Comparison of ENCODE assay signal across 8 cellular contexts in genomic region chr1:109089242-109090015, GRCh38. TPM values are rescaled to one million over a fixed set of nuclear protein-coding genes. Genes with fewer than 3 reads are reported as not detected.
DNase-seq lines count a peak whose midpoint lies in the region; ATAC-seq and TF ChIP-seq lines count a peak whose summit lies in the region.

No MANE protein-coding gene starts in this region.

- no peak overlapping the region for H3K4me3 ChIP-seq in ectodermal cell (ENCODE audit: insufficient read depth, low read depth, low read length)
- H3K4me3 ChIP-seq in lung = no peak overlapping the region

- 83 to 89% methylated on average over 31 of the region's 31 CpGs for whole genome bisulfite sequencing in ectodermal cell, 2 experiments
- WGBS in lung, 2 donors = 67 to 70% methylated on average over 31 of the region's 31 CpGs

- H3K9me3 ChIP-seq in ectodermal cell (ENCODE audit: control insufficient read depth, low read length) = no peaks in the 10 kb centered on the region
- no peaks in the 10 kb centered on the region for H3K9me3 ChIP-seq in lung (ENCODE audit: control insufficient read depth in 2 of 2, insufficient read depth in 1 of 2, low read length in 1 of 2)

- H3K4me1 ChIP-seq in ectodermal cell (ENCODE audit: control insufficient read depth, insufficient read depth, low read length) = peaks cover 5% of the 10 kb centered on the region
- H3K4me1 ChIP-seq in lung (ENCODE audit: control insufficient read depth in 2 of 2, insufficient read depth in 2 of 2, low read length in 2 of 2) = peaks cover 7 to 9% of the 10 kb centered on the region in 2 donors

- H3K36me3 ChIP-seq in ectodermal cell (ENCODE audit: control insufficient read depth, insufficient read depth, low read length) = no peaks in the 10 kb centered on the region
- peaks cover 6 to 7% of the 10 kb centered on the region in 2 donors for H3K36me3 ChIP-seq in lung (ENCODE audit: control insufficient read depth in 2 of 2, insufficient read depth in 2 of 2, low read length in 2 of 2)

- H3K27me3 ChIP-seq in ectodermal cell (ENCODE audit: control insufficient read depth, insufficient read depth, low read length, poor library complexity, severe bottlenecking) (no peaks in the 10 kb centered on the region), lung (ENCODE audit: control insufficient read depth, insufficient read depth) (no peaks in the 10 kb centered on the region)

- peak; percentile 16 for TF ChIP-seq CTCF in lung (IDR thresholded peaks at IDR 0.05; ENCODE audit: control extremely low read depth, extremely low read depth)

- peak; percentile 88 for DNase-seq in DMS 273 (lab: John Stamatoyannopoulos, UW; ENCODE audit: unreplicated experiment)
- no peak for DNase-seq in DMS 273 treated with DMSO at 0.1 percent for 48 hours (lab: John Stamatoyannopoulos, UW)
- DNase-seq in NAMALWA (ENCODE audit: low spot score) = peak; percentile 82
- peak; percentile 8 for DNase-seq in T1000 (lab: John Stamatoyannopoulos, UW)
- DNase-seq in lung (ENCODE audit: low spot score) = peak; percentile 59
- peak in 45 of 49 donors; percentile 32 to 90 (median 78) for DNase-seq in substantia nigra (lab: John Stamatoyannopoulos, UW)

- no peak for ATAC-seq in lung (ENCODE audit: insufficient read depth, low FRiP score)
- no peak for ATAC-seq in HG03571 (IDR thresholded peaks at IDR 0.05; ENCODE audit: unreplicated experiment)

- H3K27ac ChIP-seq in ectodermal cell (ENCODE audit: insufficient read depth, low read depth, low read length, poor library complexity, severe bottlenecking) = peak overlapping the region; percentile 17
- peak overlapping the region; percentile 85 to 99 for H3K27ac ChIP-seq in lung (ENCODE audit: low read depth in 1 of 2, low read length in 1 of 2)
- H3K27ac ChIP-seq in substantia nigra (ENCODE audit: low read depth, low read length, poor library complexity, severe bottlenecking) = peak overlapping the region; percentile 97

RNA-seq across cellular contexts. Expression of gene TMEM167B, which starts 1.1 kb away (rescaled TPM):
- polyA plus RNA-seq in ectodermal cell (2013, experiment 1 of 4) = 20.2 TPM
- polyA plus RNA-seq in ectodermal cell (2013, experiment 2 of 4) = 22.3 TPM
- 18.6 TPM for polyA plus RNA-seq in ectodermal cell (2013, experiment 3 of 4)
- 21.5 TPM for polyA plus RNA-seq in ectodermal cell (2013, experiment 4 of 4)
- 10 to 100 TPM; 35.4 to 44.6 TPM for total RNA-seq in lung
- 10 to 100 TPM; 22.5 to 35.8 TPM for polyA plus RNA-seq in lung

RNA-seq across cellular contexts. Expression of gene TAF13, which starts 13.6 kb away (rescaled TPM):
- polyA plus RNA-seq in ectodermal cell (2013, experiment 1 of 4) = 42.4 TPM
- polyA plus RNA-seq in ectodermal cell (2013, experiment 2 of 4) = 48.8 TPM
- polyA plus RNA-seq in ectodermal cell (2013, experiment 3 of 4) = 35.1 TPM
- 35.5 TPM for polyA plus RNA-seq in ectodermal cell (2013, experiment 4 of 4)
- total RNA-seq in lung = 10 to 100 TPM; 22.2 to 35.8 TPM
- 10 to 100 TPM; 32.9 to 39.4 TPM for polyA plus RNA-seq in lung

RNA-seq across cellular contexts. Expression of gene ELAPOR1, which starts 24.5 kb away (rescaled TPM):
- polyA plus RNA-seq in ectodermal cell (2013, experiment 1 of 4) = 0.59 TPM
- polyA plus RNA-seq in ectodermal cell (2013, experiment 2 of 4) = 0.89 TPM
- 1.2 TPM for polyA plus RNA-seq in ectodermal cell (2013, experiment 3 of 4)
- 1.2 TPM for polyA plus RNA-seq in ectodermal cell (2013, experiment 4 of 4)
- 10 to 100 TPM in 1 of 2 donors, 1 to 10 TPM in 1; 8.9 to 25.0 TPM for total RNA-seq in lung
- polyA plus RNA-seq in lung = 1 to 10 TPM; 3.3 to 7.0 TPM

RNA-seq across cellular contexts. Expression of gene WDR47, which starts 47.5 kb away (rescaled TPM):
- 6.8 TPM for polyA plus RNA-seq in ectodermal cell (2013, experiment 1 of 4)
- polyA plus RNA-seq in ectodermal cell (2013, experiment 2 of 4) = 6.1 TPM
- 6.1 TPM for polyA plus RNA-seq in ectodermal cell (2013, experiment 3 of 4)
- polyA plus RNA-seq in ectodermal cell (2013, experiment 4 of 4) = 7.3 TPM
- total RNA-seq in lung = 10 to 100 TPM; 16.3 to 17.7 TPM
- 1 to 10 TPM; 3.1 to 6.0 TPM for polyA plus RNA-seq in lung

Comparison
In these comparisons a context has a peak if more than half of its experiments do, and no peak if none do; other contexts are left out.
1. H3K27ac ChIP-seq: peak in every context shown above with its lines; median percentile 97 in substantia nigra; 92 in lung; 17 in ectodermal cell.